Comparison of ENCODE assay signal across 16 cellular contexts in genomic region chr3:196472286-196472685, GRCh38. TPM values are rescaled to one million over a fixed set of nuclear protein-coding genes. Genes with fewer than 3 reads are reported as not detected.
DNase-seq lines count a peak whose midpoint lies in the region; ATAC-seq and TF ChIP-seq lines count a peak whose summit lies in the region.
"Had no signal": no experiment of that assay in that cellular context is flagged by ENCODE, and none has a peak within 500 bp of the region (broad histone marks: within the 10 kb centered on the region; RNA-seq: fewer than 3 reads in every experiment).

No MANE protein-coding gene starts in this region.

- no peaks in the 10 kb centered on the region for H3K27me3 Mint-ChIP-seq in activated T-cell treated with anti-CD3 and anti-CD28 coated beads, Interleukin-2, amount 50 U/mL, for 24 hours
- H3K27me3 Mint-ChIP-seq in T-helper 17 cell (no peaks in the 10 kb centered on the region), nephron progenitor cell (ENCODE audit: low read depth, poor library complexity) (peaks cover 6% of the 10 kb centered on the region)
- H3K27me3 Mint-ChIP-seq: CD4-positive, alpha-beta memory T cell had no signal

- H2AFZ ChIP-seq in GM23248, result no peak overlapping the region

- H3K79me2 ChIP-seq in GM23248 (ENCODE audit: insufficient read depth), result peaks cover 43% of the 10 kb centered on the region

- H3K36me3 Mint-ChIP-seq in activated T-cell treated with anti-CD3 and anti-CD28 coated beads, Interleukin-2, amount 50 U/mL, for 24 hours (ENCODE audit: low read depth), result peaks cover 83% of the 10 kb centered on the region
- H3K36me3 Mint-ChIP-seq in T-helper 17 cell (ENCODE audit: low read depth) (peaks cover 5% of the 10 kb centered on the region), nephron progenitor cell (ENCODE audit: low read depth) (peaks cover 66% of the 10 kb centered on the region)

- peak overlapping the region; percentile 1 for H3K27ac Mint-ChIP-seq in activated T-cell treated with anti-CD3 and anti-CD28 coated beads, Interleukin-2, amount 50 U/mL, for 24 hours
- H3K27ac Mint-ChIP-seq in T-helper 17 cell (peak overlapping the region; percentile 39), nephron progenitor cell (peak overlapping the region; percentile 15)

- in situ Hi-C loops in GM23248 (cut with MboI), result no loop called here

- H3K9me3 ChIP-seq in GM23248 (ENCODE audit: low read depth) (no peaks in the 10 kb centered on the region), T-helper 17 cell (ENCODE audit: control insufficient read depth, low read length, poor library complexity, severe bottlenecking) (no peaks in the 10 kb centered on the region)
- H3K9me3 ChIP-seq: A549, BE2C had no signal

- no peak for DNase-seq in activated T-cell treated with anti-CD3 and anti-CD28 coated beads, Interleukin-2, amount 50 U/mL, for 24 hours
- no peak for DNase-seq in activated T-cell treated with anti-CD3 and anti-CD28 coated beads, Interleukin-2, amount 50 U/mL, for 48 hours
- DNase-seq in GM23248 (no peak), T-helper 17 cell (no peak), nephron progenitor cell (no peak), DMS79 (lab: John Stamatoyannopoulos, UW) (no peak)
- DNase-seq in stimulated activated CD4-positive, alpha-beta T cell treated with anti-CD3 and anti-CD28 coated beads, Interleukin-12 subunit alpha, Interleukin-12 subunit beta, amount 100 ng/mL, for 4 hours, result no peak
- DNase-seq: BE2C; CD4-positive, alpha-beta memory T cell; COR-L47; GF-D8 had no signal

- peaks cover 8% of the 10 kb centered on the region for H3K4me1 ChIP-seq in GM23248 (ENCODE audit: insufficient read depth)
- H3K4me1 ChIP-seq: A549, BE2C had no signal

- H3K9me3 Mint-ChIP-seq in activated T-cell treated with anti-CD3 and anti-CD28 coated beads, Interleukin-2, amount 50 U/mL, for 24 hours, result no peaks in the 10 kb centered on the region
- H3K9me3 Mint-ChIP-seq in nephron progenitor cell, result no peaks in the 10 kb centered on the region
- H3K9me3 Mint-ChIP-seq: CD4-positive, alpha-beta memory T cell had no signal

- WGBS in GM23248 (ENCODE audit: low coverage in 1 of 2, low lambda C conversion rate in 2 of 2, missing lambda C conversion rate in 2 of 2), 2 experiments, result 97 to 99% methylated on average over 8 of the region's 8 CpGs

- peaks cover 41% of the 10 kb centered on the region for H3K36me3 ChIP-seq in GM23248 (ENCODE audit: low read depth)

- no peak overlapping the region for H3K9ac ChIP-seq in GM23248

- H3K4me3 Mint-ChIP-seq in activated T-cell treated with anti-CD3 and anti-CD28 coated beads, Interleukin-2, amount 50 U/mL, for 24 hours, result no peak overlapping the region
- no peak overlapping the region for H3K4me3 Mint-ChIP-seq in T-helper 17 cell
- no peak overlapping the region for H3K4me3 Mint-ChIP-seq in nephron progenitor cell
- H3K4me3 Mint-ChIP-seq: CD4-positive, alpha-beta memory T cell had no signal

- H3K4me3 ChIP-seq in GM23248, result no peak overlapping the region
- H3K4me3 ChIP-seq: A549 had no signal

- no peaks in the 10 kb centered on the region for H3K9me2 ChIP-seq in GM23248 (ENCODE audit: insufficient read depth)

- no peak overlapping the region for H3K4me2 ChIP-seq in GM23248 (ENCODE audit: unreplicated experiment)
- H3K4me2 ChIP-seq: A549 had no signal

- H3K27me3 ChIP-seq in GM23248 (replicated peaks; ENCODE audit: insufficient read depth), result no peaks in the 10 kb centered on the region
- H3K27me3 ChIP-seq: BE2C had no signal

- H3F3A ChIP-seq in GM23248 (ENCODE audit: insufficient read depth), result peaks cover 13% of the 10 kb centered on the region

- H4K20me1 ChIP-seq in GM23248 (ENCODE audit: insufficient read depth), result no peaks in the 10 kb centered on the region

- no peak for ATAC-seq in T-helper 17 cell
- ATAC-seq: A549, HCT116 had no signal

- peak overlapping the region; percentile 25; the same call in 1 of the 2 replicates for H3K27ac ChIP-seq in GM23248
- H3K27ac ChIP-seq: A549, C4-2B, HL-60 had no signal

- peaks cover 10% of the 10 kb centered on the region for H3K4me1 Mint-ChIP-seq in activated T-cell treated with anti-CD3 and anti-CD28 coated beads, Interleukin-2, amount 50 U/mL, for 24 hours (ENCODE audit: low read depth)
- peaks cover 10% of the 10 kb centered on the region for H3K4me1 Mint-ChIP-seq in T-helper 17 cell
- no peaks in the 10 kb centered on the region for H3K4me1 Mint-ChIP-seq in nephron progenitor cell

- no peak for TF ChIP-seq CTCF in nephron progenitor cell (IDR thresholded peaks at IDR 0.05)

RNA-seq across cellular contexts. Expression of gene RNF168, which starts 31.3 kb away (rescaled TPM):
- 12.3 and 14.2 TPM in 2 replicates for total RNA-seq in GM23248 (2014; rRNA removed; shearing (Covaris generic))
- polyA plus RNA-seq in GM23248 (2016; fragmentation: Nextera tagmentation; extraction: Ambion mirVana), result 13.6 and 14.2 TPM in 2 replicates
- 10 to 100 TPM; 36.9 to 37.9 TPM for total RNA-seq in T-helper 17 cell

RNA-seq across cellular contexts. Expression of gene UBXN7, which starts 40.1 kb away (rescaled TPM):
- 13.9 and 19.1 TPM in 2 replicates for total RNA-seq in GM23248 (2014; rRNA removed; shearing (Covaris generic))
- polyA plus RNA-seq in GM23248 (2016; fragmentation: Nextera tagmentation; extraction: Ambion mirVana), result 38.7 and 40.2 TPM in 2 replicates
- total RNA-seq in T-helper 17 cell, result 10 to 100 TPM; 58.8 to 86.0 TPM

RNA-seq across cellular contexts. Expression of gene SMCO1, which starts 42.9 kb away (rescaled TPM):
- not detected in 2 replicates for total RNA-seq in GM23248 (2014; rRNA removed; shearing (Covaris generic))
- not detected in 2 replicates for polyA plus RNA-seq in GM23248 (2016; fragmentation: Nextera tagmentation; extraction: Ambion mirVana)
- total RNA-seq in T-helper 17 cell, result not detected
- total RNA-seq: CD4-positive, alpha-beta memory T cell had no signal
- polyA plus RNA-seq: A549; AG04450; CD4-positive, alpha-beta memory T cell had no signal
